Comparison of ENCODE assay signal across 8 cellular contexts in genomic region chr7:66996444-66997191, GRCh38. TPM values are rescaled to one million over a fixed set of nuclear protein-coding genes. Genes with fewer than 3 reads are reported as not detected.
DNase-seq lines count a peak whose midpoint lies in the region; ATAC-seq and TF ChIP-seq lines count a peak whose summit lies in the region.
"Not testable (repeated sequence)": the region's sequence is repeated elsewhere in the genome, so short reads cannot be mapped to it uniquely, and the experiment has no call there.

Gene TYW1, plus strand, starts transcription at chr7:66996833. Its CDS starts 146 bp downstream, at chr7:66996979.

- peaks cover 32% of the 10 kb centered on the region for H3K4me1 Mint-ChIP-seq in activated CD4-positive, alpha-beta T cell treated with anti-CD3 and anti-CD28 coated beads for 36 hours

- H3K27me3 ChIP-seq in kidney epithelial cell (ENCODE audit: control insufficient read depth, insufficient read depth, low read length) = not testable (repeated sequence)

- TF ChIP-seq POLR2A in GM19193 (IDR thresholded peaks at IDR 0.05; ENCODE audit: extremely low read depth, insufficient read depth, insufficient read length) = peak; percentile 87

- intact Hi-C loops in activated CD4-positive, alpha-beta T cell treated with anti-CD3 and anti-CD28 coated beads for 36 hours (cut with DNase I, micrococcal nuclease) = loop anchor here (1.0 to 10.0 kb wide), 12 partner anchors 75 to 1622 kb away; partner anchors contain the start of genes GUSB (in 2 of the 2), ASL (in 1 of the 2), RABGEF1 (in 1 of the 2) and TMEM248 (in 1 of the 2)

- H3K36me3 Mint-ChIP-seq in activated CD4-positive, alpha-beta T cell treated with anti-CD3 and anti-CD28 coated beads for 36 hours (ENCODE audit: low read depth) = peaks cover 23% of the 10 kb centered on the region

- ATAC-seq in HG03442 (IDR thresholded peaks at IDR 0.05; ENCODE audit: unreplicated experiment) = peak; percentile 84
- ATAC-seq in activated CD4-positive, alpha-beta T cell treated with anti-CD3 and anti-CD28 coated beads for 36 hours = peak; percentile 92

- not testable (repeated sequence) for TF ChIP-seq CTCF in kidney epithelial cell (IDR thresholded peaks at IDR 0.05; ENCODE audit: insufficient read depth, low read length, poor library complexity, severe bottlenecking)

- POLR2A ChIA-PET in activated CD4-positive, alpha-beta T cell treated with anti-CD3 and anti-CD28 coated beads for 36 hours (lab: Charles Lee) = interaction anchor here (1.1 kb wide), 1 partner anchor 152 kb away, joined by 4 read pairs; no protein-coding TSS in a partner anchor

- H3K9me3 Mint-ChIP-seq in activated CD4-positive, alpha-beta T cell treated with anti-CD3 and anti-CD28 coated beads for 36 hours (ENCODE audit: low read depth) = not testable (repeated sequence)

- DNase-seq in AG20443 (ENCODE audit: low spot score) = peak; percentile 85
- peak; percentile 95 to 97 for DNase-seq in NCI-H524 (lab: John Stamatoyannopoulos, UW)
- peak; percentile 99 for DNase-seq in activated CD4-positive, alpha-beta T cell treated with anti-CD3 and anti-CD28 coated beads for 36 hours
- DNase-seq in kidney epithelial cell (ENCODE audit: low read depth) = peak; percentile 80
- DNase-seq in stimulated activated CD4-positive, alpha-beta T cell treated with anti-CD3 and anti-CD28 coated beads, Interleukin-15, amount 100 ng/mL, for 48 hours (ENCODE audit: low read depth in 2 of 2) = peak; percentile 97 to 98

- CTCF ChIA-PET in activated CD4-positive, alpha-beta T cell treated with anti-CD3 and anti-CD28 coated beads for 36 hours (lab: Charles Lee) = interaction anchor here (0.7 to 2.2 kb wide), 2 partner anchors 152 to 171 kb away, joined by 3 to 13 read pairs; no protein-coding TSS in a partner anchor

- peak within 1 kb of the TSS; percentile 97 for H3K4me3 Mint-ChIP-seq in activated CD4-positive, alpha-beta T cell treated with anti-CD3 and anti-CD28 coated beads for 36 hours

- H3K4me3 ChIP-seq in kidney epithelial cell (ENCODE audit: low read depth, low read length) = peak within 1 kb of the TSS; percentile 58

- H3K27ac Mint-ChIP-seq in activated CD4-positive, alpha-beta T cell treated with anti-CD3 and anti-CD28 coated beads for 36 hours = peak within 1 kb of the TSS; percentile 99

- peak within 1 kb of the TSS; percentile 79 for H3K27ac ChIP-seq in cingulate gyrus (ENCODE audit: low read depth, low read length)

- H3K36me3 ChIP-seq in kidney epithelial cell (ENCODE audit: control insufficient read depth, insufficient read depth, low read length) = not testable (repeated sequence)

- H3K27me3 Mint-ChIP-seq in activated CD4-positive, alpha-beta T cell treated with anti-CD3 and anti-CD28 coated beads for 36 hours = not testable (repeated sequence)

RNA-seq across cellular contexts. Expression of gene TYW1, which starts in this region (rescaled TPM):
- 10 to 100 TPM; 13.1 to 14.7 TPM for total RNA-seq in activated CD4-positive, alpha-beta T cell treated with anti-CD3 and anti-CD28 coated beads for 36 hours
- total RNA-seq in kidney epithelial cell = 12.7 and 19.0 TPM in 2 replicates

Comparison
In these comparisons a context has a peak if more than half of its experiments do, and no peak if none do; other contexts are left out.
1. Peak in every context shown above with its lines: DNase-seq, ATAC-seq, H3K4me3 ChIP-seq and H3K27ac ChIP-seq.